Comparison of ENCODE assay signal across 2 cellular contexts in genomic region chr15:53110999-53111398, GRCh38.
TF ChIP-seq lines count a peak whose summit lies in the region.

No MANE protein-coding gene starts in this region.

TF ChIP-seq in GM23338, 12 proteins besides CTCF, POLR2A, EP300 and RAD21:
- TF ChIP-seq ZNF462 (CRISPR knock-in tag; IDR thresholded peaks at IDR 0.05) (0 out of 2 replicates have a peak, but pooled peaks have one; percentile 16), POLR2AphosphoS5 (IDR thresholded peaks at IDR 0.05; ENCODE audit: low read depth) (no peak), EZH2phosphoT487 (IDR thresholded peaks at IDR 0.05; ENCODE audit: unreplicated experiment) (no peak)

TF ChIP-seq in H1, 55 proteins besides CTCF, POLR2A, EP300 and RAD21:
- TF ChIP-seq TEAD4 (IDR thresholded peaks at IDR 0.05; ENCODE audit: low read depth, low read length) (no peak; the same call in 1 of the 2 replicates), KDM4A (IDR thresholded peaks at IDR 0.05; ENCODE audit: low read depth, low read length, severe bottlenecking) (no peak), TBP (IDR thresholded peaks at IDR 0.05; ENCODE audit: low read depth, low read length) (no peak), CHD7 (IDR thresholded peaks at IDR 0.05; ENCODE audit: insufficient replicate concordance, low read length) (peak; percentile 35), TAF1 (IDR thresholded peaks at IDR 0.05; ENCODE audit: low read depth, low read length) (no peak), CREB1 (IDR thresholded peaks at IDR 0.05) (no peak), CHD2 (IDR thresholded peaks at IDR 0.05; ENCODE audit: low read length) (no peak), NANOG (IDR thresholded peaks at IDR 0.05; ENCODE audit: insufficient read depth, low read depth, low read length, poor library complexity, severe bottlenecking) (no peak), HDAC2 (IDR thresholded peaks at IDR 0.05; ENCODE audit: borderline replicate concordance in 1 of 2, low read depth in 2 of 2, low read length in 2 of 2) (no peak), RNF2 (IDR thresholded peaks at IDR 0.05; ENCODE audit: borderline replicate concordance, low read depth, low read length, missing control alignments, poor library complexity, severe bottlenecking) (no peak), TCF12 (IDR thresholded peaks at IDR 0.05; ENCODE audit: low read depth, low read length) (peak; percentile 78; the same call in 1 of the 2 replicates)
